Comparison of ENCODE assay signal across 1 cellular context in the genomic region with DNA sequence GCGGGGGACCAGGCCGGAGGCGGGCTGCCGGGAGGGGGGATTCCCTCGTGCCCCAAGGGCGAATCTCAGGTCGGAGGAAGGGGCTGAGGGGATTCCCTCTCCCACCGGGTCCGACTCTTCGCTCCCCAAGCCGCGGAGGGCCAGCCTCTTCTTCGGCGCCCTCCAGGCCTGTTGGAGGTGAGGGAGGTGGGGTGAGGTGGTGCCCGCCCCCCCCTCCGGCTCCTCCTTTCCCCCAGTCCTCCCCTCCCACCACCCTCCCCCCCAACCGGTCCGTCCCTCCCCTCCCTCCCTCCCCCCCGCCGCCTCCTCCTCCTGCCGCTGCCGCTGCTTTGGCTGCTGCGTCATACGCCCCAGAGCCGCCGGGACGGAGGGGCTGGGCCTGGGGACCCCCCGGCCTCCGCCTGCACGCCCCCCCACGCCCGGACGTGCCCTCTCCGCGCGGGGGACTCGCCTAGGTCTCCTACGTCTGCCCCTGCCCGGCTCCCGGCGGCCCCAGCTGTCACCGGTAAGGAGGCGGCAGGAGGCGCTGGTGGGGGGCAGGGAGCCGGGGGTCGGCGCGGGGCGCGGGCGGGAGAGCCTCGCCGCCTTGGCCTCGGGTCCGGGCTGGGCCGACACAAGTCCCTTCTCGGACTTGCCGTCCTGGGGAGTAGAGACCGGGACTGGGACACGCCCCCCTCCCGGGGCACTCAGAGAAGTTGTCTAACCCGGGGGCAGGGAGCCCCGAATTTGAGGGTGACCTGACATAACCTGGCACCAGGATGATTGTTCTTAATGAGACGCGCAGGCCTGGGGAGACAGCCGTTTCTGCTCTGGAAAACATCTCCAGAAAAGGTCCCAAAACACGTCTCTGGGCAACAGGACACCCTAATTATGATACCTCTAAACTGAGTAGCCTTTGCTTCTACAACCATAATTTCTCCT.
TF ChIP-seq lines count a peak whose summit lies in the region.

A gene (plus strand): TSS at position 304 of the 921 bp plus-strand sequence. CDS start 1,250 bp downstream, outside the sequence.

TF ChIP-seq in HepG2, 621 proteins besides CTCF, POLR2A, EP300 and RAD21 (continued from another document and continues in another):
- TF ChIP-seq, protein P1, sequence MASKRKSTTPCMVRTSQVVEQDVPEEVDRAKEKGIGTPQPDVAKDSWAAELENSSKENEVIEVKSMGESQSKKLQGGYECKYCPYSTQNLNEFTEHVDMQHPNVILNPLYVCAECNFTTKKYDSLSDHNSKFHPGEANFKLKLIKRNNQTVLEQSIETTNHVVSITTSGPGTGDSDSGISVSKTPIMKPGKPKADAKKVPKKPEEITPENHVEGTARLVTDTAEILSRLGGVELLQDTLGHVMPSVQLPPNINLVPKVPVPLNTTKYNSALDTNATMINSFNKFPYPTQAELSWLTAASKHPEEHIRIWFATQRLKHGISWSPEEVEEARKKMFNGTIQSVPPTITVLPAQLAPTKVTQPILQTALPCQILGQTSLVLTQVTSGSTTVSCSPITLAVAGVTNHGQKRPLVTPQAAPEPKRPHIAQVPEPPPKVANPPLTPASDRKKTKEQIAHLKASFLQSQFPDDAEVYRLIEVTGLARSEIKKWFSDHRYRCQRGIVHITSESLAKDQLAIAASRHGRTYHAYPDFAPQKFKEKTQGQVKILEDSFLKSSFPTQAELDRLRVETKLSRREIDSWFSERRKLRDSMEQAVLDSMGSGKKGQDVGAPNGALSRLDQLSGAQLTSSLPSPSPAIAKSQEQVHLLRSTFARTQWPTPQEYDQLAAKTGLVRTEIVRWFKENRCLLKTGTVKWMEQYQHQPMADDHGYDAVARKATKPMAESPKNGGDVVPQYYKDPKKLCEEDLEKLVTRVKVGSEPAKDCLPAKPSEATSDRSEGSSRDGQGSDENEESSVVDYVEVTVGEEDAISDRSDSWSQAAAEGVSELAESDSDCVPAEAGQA (IDR thresholded peaks at IDR 0.05; ENCODE audit: low read depth) = no peak
- TF ChIP-seq, protein P1 (CRISPR knock-in tag; IDR thresholded peaks at IDR 0.05; ENCODE audit: borderline replicate concordance) = no peak
- TF ChIP-seq NR3C1 (CRISPR knock-in tag; IDR thresholded peaks at IDR 0.05) (no peak), RORA (CRISPR knock-in tag; IDR thresholded peaks at IDR 0.05) (no peak), SUZ12 (IDR thresholded peaks at IDR 0.05; ENCODE audit: low read depth, low read length) (no peak), PCBP2 (optimal IDR thresholded peaks at IDR 0.05; ENCODE audit: low read depth, low read length, poor library complexity, severe bottlenecking) (no peak), CAMTA2 (CRISPR knock-in tag; IDR thresholded peaks at IDR 0.05; ENCODE audit: borderline replicate concordance) (no peak), ZNF337 (CRISPR knock-in tag; IDR thresholded peaks at IDR 0.05; ENCODE audit: borderline replicate concordance, low read depth) (no peak), FOXP1 (IDR thresholded peaks at IDR 0.05) (no peak), FOXP1 (CRISPR knock-in tag; IDR thresholded peaks at IDR 0.05) (no peak), ZSCAN29 (CRISPR knock-in tag; conservative IDR thresholded peaks at IDR 0.05) (no peak), ZNF777 (CRISPR knock-in tag; IDR thresholded peaks at IDR 0.05) (no peak), ZFX (CRISPR knock-in tag; IDR thresholded peaks at IDR 0.05; ENCODE audit: low read depth) (peak; percentile 37; the same call in 1 of the 2 replicates), MTF2 (CRISPR knock-in tag; IDR thresholded peaks at IDR 0.05; ENCODE audit: borderline replicate concordance) (no peak), NFRKB (IDR thresholded peaks at IDR 0.05) (no peak), RARG (CRISPR knock-in tag; IDR thresholded peaks at IDR 0.05; ENCODE audit: low read depth) (no peak), TCF7L2 (IDR thresholded peaks at IDR 0.05; ENCODE audit: low read depth, low read length) (no peak), POLR2AphosphoS5 (IDR thresholded peaks at IDR 0.05; ENCODE audit: low read depth, low read length) (peak; percentile 60; the same call in 1 of the 2 replicates), ZEB1 (IDR thresholded peaks at IDR 0.05; ENCODE audit: insufficient replicate concordance, low read depth) (no peak), HOXA9 (CRISPR knock-in tag; IDR thresholded peaks at IDR 0.05; ENCODE audit: borderline replicate concordance) (no peak), TBX3 (IDR thresholded peaks at IDR 0.05; ENCODE audit: borderline replicate concordance) (no peak), ZFP36L2 (CRISPR knock-in tag; IDR thresholded peaks at IDR 0.05) (no peak), BCL6 (CRISPR knock-in tag; IDR thresholded peaks at IDR 0.05) (0 out of 2 replicates have a peak, but pooled peaks have one; percentile 12)
- TF ChIP-seq, protein P2, sequence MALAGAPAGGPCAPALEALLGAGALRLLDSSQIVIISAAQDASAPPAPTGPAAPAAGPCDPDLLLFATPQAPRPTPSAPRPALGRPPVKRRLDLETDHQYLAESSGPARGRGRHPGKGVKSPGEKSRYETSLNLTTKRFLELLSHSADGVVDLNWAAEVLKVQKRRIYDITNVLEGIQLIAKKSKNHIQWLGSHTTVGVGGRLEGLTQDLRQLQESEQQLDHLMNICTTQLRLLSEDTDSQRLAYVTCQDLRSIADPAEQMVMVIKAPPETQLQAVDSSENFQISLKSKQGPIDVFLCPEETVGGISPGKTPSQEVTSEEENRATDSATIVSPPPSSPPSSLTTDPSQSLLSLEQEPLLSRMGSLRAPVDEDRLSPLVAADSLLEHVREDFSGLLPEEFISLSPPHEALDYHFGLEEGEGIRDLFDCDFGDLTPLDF (CRISPR knock-in tag; IDR thresholded peaks at IDR 0.05) = no peak
- TF ChIP-seq, protein P3, sequence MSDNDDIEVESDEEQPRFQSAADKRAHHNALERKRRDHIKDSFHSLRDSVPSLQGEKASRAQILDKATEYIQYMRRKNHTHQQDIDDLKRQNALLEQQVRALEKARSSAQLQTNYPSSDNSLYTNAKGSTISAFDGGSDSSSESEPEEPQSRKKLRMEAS (IDR thresholded peaks at IDR 0.05) = no peak; the same call in 1 of the 2 replicates
- TF ChIP-seq, protein P4, sequence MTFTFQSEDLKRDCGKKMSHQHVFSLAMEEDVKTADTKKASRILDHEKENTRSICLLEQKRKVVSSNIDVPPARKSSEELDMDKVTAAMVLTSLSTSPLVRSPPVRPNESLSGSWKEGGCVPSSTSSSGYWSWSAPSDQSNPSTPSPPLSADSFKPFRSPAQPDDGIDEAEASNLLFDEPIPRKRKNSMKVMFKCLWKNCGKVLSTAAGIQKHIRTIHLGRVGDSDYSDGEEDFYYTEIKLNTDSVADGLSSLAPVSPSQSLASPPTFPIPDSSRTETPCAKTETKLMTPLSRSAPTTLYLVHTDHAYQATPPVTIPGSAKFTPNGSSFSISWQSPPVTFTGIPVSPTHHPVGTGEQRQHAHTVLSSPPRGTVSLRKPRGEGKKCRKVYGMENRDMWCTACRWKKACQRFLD (CRISPR knock-in tag; IDR thresholded peaks at IDR 0.05; ENCODE audit: borderline replicate concordance) = no peak
- TF ChIP-seq, protein P5, sequence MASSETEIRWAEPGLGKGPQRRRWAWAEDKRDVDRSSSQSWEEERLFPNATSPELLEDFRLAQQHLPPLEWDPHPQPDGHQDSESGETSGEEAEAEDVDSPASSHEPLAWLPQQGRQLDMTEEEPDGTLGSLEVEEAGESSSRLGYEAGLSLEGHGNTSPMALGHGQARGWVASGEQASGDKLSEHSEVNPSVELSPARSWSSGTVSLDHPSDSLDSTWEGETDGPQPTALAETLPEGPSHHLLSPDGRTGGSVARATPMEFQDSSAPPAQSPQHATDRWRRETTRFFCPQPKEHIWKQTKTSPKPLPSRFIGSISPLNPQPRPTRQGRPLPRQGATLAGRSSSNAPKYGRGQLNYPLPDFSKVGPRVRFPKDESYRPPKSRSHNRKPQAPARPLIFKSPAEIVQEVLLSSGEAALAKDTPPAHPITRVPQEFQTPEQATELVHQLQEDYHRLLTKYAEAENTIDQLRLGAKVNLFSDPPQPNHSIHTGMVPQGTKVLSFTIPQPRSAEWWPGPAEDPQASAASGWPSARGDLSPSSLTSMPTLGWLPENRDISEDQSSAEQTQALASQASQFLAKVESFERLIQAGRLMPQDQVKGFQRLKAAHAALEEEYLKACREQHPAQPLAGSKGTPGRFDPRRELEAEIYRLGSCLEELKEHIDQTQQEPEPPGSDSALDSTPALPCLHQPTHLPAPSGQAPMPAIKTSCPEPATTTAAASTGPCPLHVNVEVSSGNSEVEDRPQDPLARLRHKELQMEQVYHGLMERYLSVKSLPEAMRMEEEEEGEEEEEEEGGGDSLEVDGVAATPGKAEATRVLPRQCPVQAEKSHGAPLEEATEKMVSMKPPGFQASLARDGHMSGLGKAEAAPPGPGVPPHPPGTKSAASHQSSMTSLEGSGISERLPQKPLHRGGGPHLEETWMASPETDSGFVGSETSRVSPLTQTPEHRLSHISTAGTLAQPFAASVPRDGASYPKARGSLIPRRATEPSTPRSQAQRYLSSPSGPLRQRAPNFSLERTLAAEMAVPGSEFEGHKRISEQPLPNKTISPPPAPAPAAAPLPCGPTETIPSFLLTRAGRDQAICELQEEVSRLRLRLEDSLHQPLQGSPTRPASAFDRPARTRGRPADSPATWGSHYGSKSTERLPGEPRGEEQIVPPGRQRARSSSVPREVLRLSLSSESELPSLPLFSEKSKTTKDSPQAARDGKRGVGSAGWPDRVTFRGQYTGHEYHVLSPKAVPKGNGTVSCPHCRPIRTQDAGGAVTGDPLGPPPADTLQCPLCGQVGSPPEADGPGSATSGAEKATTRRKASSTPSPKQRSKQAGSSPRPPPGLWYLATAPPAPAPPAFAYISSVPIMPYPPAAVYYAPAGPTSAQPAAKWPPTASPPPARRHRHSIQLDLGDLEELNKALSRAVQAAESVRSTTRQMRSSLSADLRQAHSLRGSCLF (CRISPR knock-in tag; IDR thresholded peaks at IDR 0.05; ENCODE audit: borderline replicate concordance) = no peak
- TF ChIP-seq, protein P6, sequence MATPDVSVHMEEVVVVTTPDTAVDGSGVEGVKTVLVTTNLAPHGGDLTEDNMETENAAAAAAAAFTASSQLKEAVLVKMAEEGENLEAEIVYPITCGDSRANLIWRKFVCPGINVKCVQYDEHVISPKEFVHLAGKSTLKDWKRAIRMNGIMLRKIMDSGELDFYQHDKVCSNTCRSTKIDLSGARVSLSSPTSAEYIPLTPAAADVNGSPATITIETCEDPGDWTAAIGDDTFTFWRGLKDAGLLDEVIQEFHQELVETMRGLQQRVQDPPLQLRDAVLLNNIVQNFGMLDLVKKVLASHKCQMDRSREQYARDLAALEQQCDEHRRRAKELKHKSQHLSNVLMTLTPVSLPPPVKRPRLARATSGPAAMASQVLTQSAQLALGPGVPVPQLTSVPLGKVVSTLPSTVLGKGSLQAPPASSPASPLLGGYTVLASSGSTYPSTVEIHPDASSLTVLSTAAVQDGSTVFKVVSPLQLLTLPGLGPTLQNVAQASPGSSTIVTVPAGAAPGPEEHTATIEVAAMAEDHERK (CRISPR knock-in tag; IDR thresholded peaks at IDR 0.05; ENCODE audit: low read depth) = no peak
- TF ChIP-seq, protein P7, sequence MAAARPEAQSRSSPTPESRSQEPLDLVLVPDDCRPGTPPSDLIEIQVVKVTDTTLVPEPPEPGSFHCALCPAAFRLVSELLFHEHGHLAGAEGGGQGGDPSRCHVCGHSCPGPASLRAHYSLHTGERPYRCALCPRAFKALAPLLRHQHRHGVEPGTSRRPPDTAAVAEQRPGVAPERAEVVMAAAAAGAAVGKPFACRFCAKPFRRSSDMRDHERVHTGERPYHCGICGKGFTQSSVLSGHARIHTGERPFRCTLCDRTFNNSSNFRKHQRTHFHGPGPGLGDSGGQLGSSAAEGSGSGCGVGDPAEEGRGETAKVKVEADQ (CRISPR knock-in tag; IDR thresholded peaks at IDR 0.05; ENCODE audit: borderline replicate concordance) = 0 out of 2 replicates have a peak, but pooled peaks have one; percentile 48
- TF ChIP-seq, protein P8, sequence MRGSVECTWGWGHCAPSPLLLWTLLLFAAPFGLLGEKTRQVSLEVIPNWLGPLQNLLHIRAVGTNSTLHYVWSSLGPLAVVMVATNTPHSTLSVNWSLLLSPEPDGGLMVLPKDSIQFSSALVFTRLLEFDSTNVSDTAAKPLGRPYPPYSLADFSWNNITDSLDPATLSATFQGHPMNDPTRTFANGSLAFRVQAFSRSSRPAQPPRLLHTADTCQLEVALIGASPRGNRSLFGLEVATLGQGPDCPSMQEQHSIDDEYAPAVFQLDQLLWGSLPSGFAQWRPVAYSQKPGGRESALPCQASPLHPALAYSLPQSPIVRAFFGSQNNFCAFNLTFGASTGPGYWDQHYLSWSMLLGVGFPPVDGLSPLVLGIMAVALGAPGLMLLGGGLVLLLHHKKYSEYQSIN (CRISPR knock-in tag; IDR thresholded peaks at IDR 0.05; ENCODE audit: borderline replicate concordance) = no peak
- TF ChIP-seq, protein P9, sequence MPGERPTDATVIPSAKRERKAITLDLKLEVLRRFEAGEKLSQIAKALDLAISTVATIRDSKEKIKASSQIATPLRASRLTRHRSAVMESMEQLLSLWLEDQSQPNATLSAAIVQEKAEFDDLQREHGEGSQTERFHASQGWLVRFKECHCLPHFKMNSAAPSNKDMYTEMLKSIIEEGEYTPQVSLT (CRISPR knock-in tag; IDR thresholded peaks at IDR 0.05; ENCODE audit: borderline replicate concordance, low read depth) = no peak
- TF ChIP-seq, protein P10, sequence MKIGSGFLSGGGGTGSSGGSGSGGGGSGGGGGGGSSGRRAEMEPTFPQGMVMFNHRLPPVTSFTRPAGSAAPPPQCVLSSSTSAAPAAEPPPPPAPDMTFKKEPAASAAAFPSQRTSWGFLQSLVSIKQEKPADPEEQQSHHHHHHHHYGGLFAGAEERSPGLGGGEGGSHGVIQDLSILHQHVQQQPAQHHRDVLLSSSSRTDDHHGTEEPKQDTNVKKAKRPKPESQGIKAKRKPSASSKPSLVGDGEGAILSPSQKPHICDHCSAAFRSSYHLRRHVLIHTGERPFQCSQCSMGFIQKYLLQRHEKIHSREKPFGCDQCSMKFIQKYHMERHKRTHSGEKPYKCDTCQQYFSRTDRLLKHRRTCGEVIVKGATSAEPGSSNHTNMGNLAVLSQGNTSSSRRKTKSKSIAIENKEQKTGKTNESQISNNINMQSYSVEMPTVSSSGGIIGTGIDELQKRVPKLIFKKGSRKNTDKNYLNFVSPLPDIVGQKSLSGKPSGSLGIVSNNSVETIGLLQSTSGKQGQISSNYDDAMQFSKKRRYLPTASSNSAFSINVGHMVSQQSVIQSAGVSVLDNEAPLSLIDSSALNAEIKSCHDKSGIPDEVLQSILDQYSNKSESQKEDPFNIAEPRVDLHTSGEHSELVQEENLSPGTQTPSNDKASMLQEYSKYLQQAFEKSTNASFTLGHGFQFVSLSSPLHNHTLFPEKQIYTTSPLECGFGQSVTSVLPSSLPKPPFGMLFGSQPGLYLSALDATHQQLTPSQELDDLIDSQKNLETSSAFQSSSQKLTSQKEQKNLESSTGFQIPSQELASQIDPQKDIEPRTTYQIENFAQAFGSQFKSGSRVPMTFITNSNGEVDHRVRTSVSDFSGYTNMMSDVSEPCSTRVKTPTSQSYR (CRISPR knock-in tag; IDR thresholded peaks at IDR 0.05; ENCODE audit: borderline replicate concordance) = peak; percentile 65
